Comparison of ENCODE assay signal across 9 cellular contexts in genomic region chr17:8832711-8833352, GRCh38. TPM values are rescaled to one million over a fixed set of nuclear protein-coding genes. Genes with fewer than 3 reads are reported as not detected.
A peak's percentile ranks its signal among the peaks of the same experiment; 100 is the strongest.
DNase-seq lines count a peak whose midpoint lies in the region; ATAC-seq and TF ChIP-seq lines count a peak whose summit lies in the region.
"Had no signal": no experiment of that assay in that cellular context is flagged by ENCODE, and none has a peak within 500 bp of the region (broad histone marks: within the 10 kb centered on the region; RNA-seq: fewer than 3 reads in every experiment).

No MANE protein-coding gene starts in this region.

- peak; percentile 43 for ATAC-seq in stimulated activated naive CD8-positive, alpha-beta T cell treated with anti-CD3 and anti-CD28 coated beads, Interleukin-15, amount 100 ng/mL, for 72 hours
- no peak for ATAC-seq in GM21619 (IDR thresholded peaks at IDR 0.05; ENCODE audit: unreplicated experiment)

- H3K9me3 Mint-ChIP-seq in stimulated activated naive CD8-positive, alpha-beta T cell treated with anti-CD3 and anti-CD28 coated beads, Interleukin-15, amount 100 ng/mL, for 72 hours, result no peaks in the 10 kb centered on the region

- H3K9me3 ChIP-seq in right atrium auricular region, result no peaks in the 10 kb centered on the region

- DNase-seq in activated gamma-delta T cell treated with Interleukin-2 at 50 U/mL for 16 hours (peak; percentile 17), activated gamma-delta T cell (lab: John Stamatoyannopoulos, UW) (no peak), right atrium auricular region (ENCODE audit: low spot score) (no peak), NCI-H446 treated with DMSO at 0.1 percent for 48 hours (lab: John Stamatoyannopoulos, UW) (no peak), NCI-H1105 treated with DMSO at 0.1 percent for 48 hours (lab: John Stamatoyannopoulos, UW) (no peak)
- DNase-seq in activated CD4-positive, alpha-beta T cell treated with anti-CD3 and anti-CD28 coated beads for 4 hours, result peak; percentile 11 to 15
- DNase-seq in stimulated activated naive CD8-positive, alpha-beta T cell treated with anti-CD3 and anti-CD28 coated beads, Interleukin-15, amount 100 ng/mL, for 72 hours, result peak; percentile 41 to 49

- no peak overlapping the region for H3K4me3 ChIP-seq in right atrium auricular region

- H3K27ac ChIP-seq in right atrium auricular region, result no peak overlapping the region

- no peaks in the 10 kb centered on the region for H3K4me1 ChIP-seq in right atrium auricular region

- H3K27ac Mint-ChIP-seq in stimulated activated naive CD8-positive, alpha-beta T cell treated with anti-CD3 and anti-CD28 coated beads, Interleukin-15, amount 100 ng/mL, for 72 hours, result no peak overlapping the region

- no peaks in the 10 kb centered on the region for H3K27me3 ChIP-seq in right atrium auricular region

- peak; percentile 17 to 47 for TF ChIP-seq CTCF in right atrium auricular region (IDR thresholded peaks at IDR 0.05)

- no peak overlapping the region for H3K4me3 Mint-ChIP-seq in stimulated activated naive CD8-positive, alpha-beta T cell treated with anti-CD3 and anti-CD28 coated beads, Interleukin-15, amount 100 ng/mL, for 72 hours

- H3K36me3 ChIP-seq in right atrium auricular region, result no peaks in the 10 kb centered on the region

- no peaks in the 10 kb centered on the region for H3K4me1 Mint-ChIP-seq in stimulated activated naive CD8-positive, alpha-beta T cell treated with anti-CD3 and anti-CD28 coated beads, Interleukin-15, amount 100 ng/mL, for 72 hours

- H3K27me3 Mint-ChIP-seq in stimulated activated naive CD8-positive, alpha-beta T cell treated with anti-CD3 and anti-CD28 coated beads, Interleukin-15, amount 100 ng/mL, for 72 hours, result no peaks in the 10 kb centered on the region

RNA-seq across cellular contexts. Expression of gene MFSD6L, which starts 33.7 kb away (rescaled TPM):
- under 1 TPM in 1 of 2 donors, not detected in 1; 0.12 TPM for total RNA-seq in right atrium auricular region
- total RNA-seq: temporal lobe had no signal

RNA-seq across cellular contexts. Expression of gene PIK3R6, which starts 34.6 kb away (rescaled TPM):
- total RNA-seq in right atrium auricular region, result under 1 TPM in 1 of 2 donors, not detected in 1; 0.51 TPM

Comparison
In these comparisons a context has a peak if more than half of its experiments do, and no peak if none do; other contexts are left out.
1. DNase-seq: peak in activated gamma-delta T cell treated with Interleukin-2 at 50 U/mL for 16 hours (single experiment), activated CD4-positive, alpha-beta T cell treated with anti-CD3 and anti-CD28 coated beads for 4 hours (2 of 2) and stimulated activated naive CD8-positive, alpha-beta T cell treated with anti-CD3 and anti-CD28 coated beads, Interleukin-15, amount 100 ng/mL, for 72 hours (2 of 2); none in activated gamma-delta T cell (single experiment), right atrium auricular region (single experiment), NCI-H446 treated with DMSO at 0.1 percent for 48 hours (single experiment) and NCI-H1105 treated with DMSO at 0.1 percent for 48 hours (single experiment).